In the genomic region with DNA sequence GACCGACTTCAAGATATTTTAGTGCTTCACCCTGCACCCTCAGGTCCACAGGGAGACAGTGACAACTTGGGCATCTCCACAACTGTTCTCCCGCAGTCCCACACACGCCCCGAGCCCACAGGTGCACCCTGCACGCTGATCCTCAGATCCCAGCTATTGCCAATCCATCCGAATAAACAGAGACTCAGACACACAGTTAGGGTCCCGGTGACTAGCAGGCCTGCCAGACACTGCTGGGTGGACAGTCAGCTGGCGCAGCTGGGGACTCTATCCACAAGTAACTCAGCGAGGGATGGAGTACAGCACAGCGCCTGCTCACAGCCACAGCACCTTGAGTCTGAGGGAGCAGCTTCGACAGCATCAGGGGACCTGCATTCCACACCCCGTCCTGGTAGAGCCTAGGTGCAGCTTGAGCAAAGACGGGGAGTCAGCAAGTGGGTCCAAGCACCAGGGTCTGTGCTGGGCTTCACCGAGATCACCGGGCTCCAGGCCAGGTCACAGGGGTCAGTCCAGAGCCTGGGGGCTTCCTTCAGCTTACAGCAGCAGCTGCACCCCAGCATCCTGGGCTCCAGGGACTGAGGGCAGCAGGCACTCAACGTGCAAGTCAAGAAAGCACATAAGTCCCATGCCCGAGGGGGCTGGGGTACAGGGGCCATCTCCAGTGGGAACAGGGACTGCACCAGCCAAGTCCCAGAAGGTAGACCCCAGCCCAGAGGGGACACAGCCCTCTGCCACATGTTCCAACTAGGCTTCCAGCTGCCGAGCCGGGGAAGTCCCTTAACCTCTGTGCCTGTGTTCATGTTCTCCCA, we compare ENCODE assay signal across 8 cellular contexts. TPM values are rescaled to one million over a fixed set of nuclear protein-coding genes. Genes with fewer than 3 reads are reported as not detected.
DNase-seq lines count a peak whose midpoint lies in the region; ATAC-seq, FAIRE-seq and TF ChIP-seq lines count a peak whose summit lies in the region.

No MANE protein-coding gene starts in this region.

- peak overlapping the region; percentile 61; the same call in 2 of the 3 replicates for H3K27ac ChIP-seq in K562 (ENCODE audit: extremely low read depth, low read depth, low read length)
- no peak overlapping the region for H3K27ac ChIP-seq in coronary artery

- no peak for DNase-seq in activated naive CD4-positive, alpha-beta T cell treated with anti-CD3 and anti-CD28 coated beads for 36 hours
- DNase-seq in activated naive CD4-positive, alpha-beta T cell treated with Interleukin-2 at 50 U/mL for 16 hours = no peak
- peak; percentile 40 for DNase-seq in NB4 (ENCODE audit: low read depth)
- peak in 2 of 4 experiments; percentile 36 to 58 for DNase-seq in K562 (ENCODE audit: extremely low read depth in 1 of 4, low spot score in 3 of 4)
- no peak for DNase-seq in stimulated activated effector memory CD8-positive, alpha-beta T cell treated with anti-CD3 and anti-CD28 coated beads, Interleukin-12 subunit alpha, Interleukin-12 subunit beta, amount 100 ng/mL, for 72 hours (ENCODE audit: low spot score in 2 of 2)
- no peak for DNase-seq in left ventricle myocardium superior
- DNase-seq in middle frontal gyrus (ENCODE audit: extremely low spot score, low spot score) = no peak
- no peak for DNase-seq in coronary artery (ENCODE audit: low spot score)

- TF ChIP-seq RAD21 in K562 (CRISPR knock-in tag; conservative IDR thresholded peaks at IDR 0.05 in 1 of 2, IDR thresholded peaks at IDR 0.05 in 1 of 2) = no peak

- peaks cover 31% of the 10 kb centered on the region for H3K79me2 ChIP-seq in K562 (ENCODE audit: control insufficient read depth, insufficient read depth, low read length)

- H3K27me3 ChIP-seq in K562 (ENCODE audit: control insufficient read depth in 2 of 2, insufficient read depth in 2 of 2, low read length in 2 of 2) = no peaks in the 10 kb centered on the region

- peak overlapping the region in 1 of 2 experiments; percentile 41; a peak in 2 of 4 replicates for H3K9ac ChIP-seq in K562 (ENCODE audit: insufficient read depth in 1 of 2, low read depth in 2 of 2, low read length in 2 of 2)

- peak overlapping the region; percentile 63 for H3K4me2 ChIP-seq in K562 (ENCODE audit: insufficient read depth, low read length)

- H3K4me1 Mint-ChIP-seq in activated naive CD4-positive, alpha-beta T cell treated with anti-CD3 and anti-CD28 coated beads for 36 hours (ENCODE audit: low read depth) = peaks cover 24% of the 10 kb centered on the region
- H3K4me1 Mint-ChIP-seq in stimulated activated effector memory CD8-positive, alpha-beta T cell treated with anti-CD3 and anti-CD28 coated beads, Interleukin-12 subunit alpha, Interleukin-12 subunit beta, amount 100 ng/mL, for 72 hours = peaks cover 67% of the 10 kb centered on the region

- no peak for FAIRE-seq in K562 (lab: Jason Lieb, UNC)

- no peak overlapping the region for H3K4me3 Mint-ChIP-seq in activated naive CD4-positive, alpha-beta T cell treated with anti-CD3 and anti-CD28 coated beads for 36 hours
- peak overlapping the region; percentile 9 for H3K4me3 Mint-ChIP-seq in stimulated activated effector memory CD8-positive, alpha-beta T cell treated with anti-CD3 and anti-CD28 coated beads, Interleukin-12 subunit alpha, Interleukin-12 subunit beta, amount 100 ng/mL, for 72 hours

- CTCF ChIA-PET in activated naive CD4-positive, alpha-beta T cell treated with anti-CD3 and anti-CD28 coated beads for 36 hours (lab: Charles Lee) = interaction anchor here (0.6 to 4.3 kb wide), 12 partner anchors 8 to 543 kb away, joined by 3 to 63 read pairs (median 3); a partner anchor contains a TSS
- CTCF ChIA-PET in K562 (lab: Yijun Ruan, JAX; ENCODE audit: low intra/inter-chr PET ratio) = interaction anchor here (0.6 kb wide), 1 partner anchor 141 kb away, joined by 3 read pairs; no protein-coding TSS in a partner anchor

- no peak overlapping the region for H2AFZ ChIP-seq in K562 (ENCODE audit: low read depth, low read length)

- H3K27me3 Mint-ChIP-seq in activated naive CD4-positive, alpha-beta T cell treated with anti-CD3 and anti-CD28 coated beads for 36 hours (ENCODE audit: low read depth) = no peaks in the 10 kb centered on the region

- no peaks in the 10 kb centered on the region for H3K9me3 ChIP-seq in K562 (replicated peaks; ENCODE audit: control insufficient read depth, insufficient read depth, low read depth, low read length)

- TF ChIP-seq EP300 in K562 (IDR thresholded peaks at IDR 0.05; ENCODE audit: low read length) = no peak

- ATAC-seq in K562 (peak; percentile 54), left ventricle myocardium superior (no peak)
- ATAC-seq in stimulated activated effector memory CD8-positive, alpha-beta T cell treated with anti-CD3 and anti-CD28 coated beads, Interleukin-12 subunit alpha, Interleukin-12 subunit beta, amount 100 ng/mL, for 72 hours = peak; percentile 3

- 31% methylated on average over 8 of the region's 19 CpGs for WGBS in K562 (ENCODE audit: insufficient coverage, low coverage, missing lambda C conversion rate)

- H3K4me3 ChIP-seq in NB4 (ENCODE audit: low read depth, low read length) (no peak overlapping the region), K562 (no peak overlapping the region), coronary artery (no peak overlapping the region)

- no peak for TF ChIP-seq CTCF in NB4 (IDR thresholded peaks at IDR 0.05; ENCODE audit: low read depth, low read length)
- no peak for TF ChIP-seq CTCF in K562 (IDR thresholded peaks at IDR 0.05 in 2 of 3, conservative IDR thresholded peaks at IDR 0.05 in 1 of 3; ENCODE audit: insufficient read depth in 2 of 3, low read depth in 1 of 3, low read length in 3 of 3)
- no peak for TF ChIP-seq CTCF in coronary artery (IDR thresholded peaks at IDR 0.05)

- peaks cover 51% of the 10 kb centered on the region for H3K36me3 ChIP-seq in K562 (ENCODE audit: control insufficient read depth, insufficient read depth, low read length)

- H3K4me1 ChIP-seq in K562 (replicated peaks in 1 of 2; ENCODE audit: control insufficient read depth in 2 of 2, insufficient read depth in 2 of 2, low read length in 2 of 2) = peaks cover 19 to 58% of the 10 kb centered on the region in 2 experiments; a peak in 4 of 5 replicates

- in situ Hi-C loops in K562 (cut with MboI) = no loop called here

- TF ChIP-seq POLR2A in NB4 (IDR thresholded peaks at IDR 0.05; ENCODE audit: extremely low read depth, insufficient read length) = no peak
- TF ChIP-seq POLR2A in K562 (conservative IDR thresholded peaks at IDR 0.05) = peak; percentile 81

- H3K9me1 ChIP-seq in K562 (ENCODE audit: control insufficient read depth, insufficient read depth, low read length) = peaks cover 3% of the 10 kb centered on the region

- BruUV-seq in K562 (replicated peaks; lab: Mats Ljungman, UMichigan) = no TSS peak

- intact Hi-C loops in activated naive CD4-positive, alpha-beta T cell treated with anti-CD3 and anti-CD28 coated beads for 36 hours (cut with micrococcal nuclease) = loop anchor here (1.0 to 2.0 kb wide), 2 partner anchors 71 to 140 kb away; no protein-coding TSS in a partner anchor
- intact Hi-C loops in K562 (cut with micrococcal nuclease) (loop anchor here (1.0 kb wide), 1 partner anchor 140 kb away; no protein-coding TSS in a partner anchor), left ventricle myocardium superior (cut with micrococcal nuclease) (no loop called here)

- no peaks in the 10 kb centered on the region for H3K9me3 Mint-ChIP-seq in activated naive CD4-positive, alpha-beta T cell treated with anti-CD3 and anti-CD28 coated beads for 36 hours
- no peaks in the 10 kb centered on the region for H3K9me3 Mint-ChIP-seq in stimulated activated effector memory CD8-positive, alpha-beta T cell treated with anti-CD3 and anti-CD28 coated beads, Interleukin-12 subunit alpha, Interleukin-12 subunit beta, amount 100 ng/mL, for 72 hours

- H3K27ac Mint-ChIP-seq in activated naive CD4-positive, alpha-beta T cell treated with anti-CD3 and anti-CD28 coated beads for 36 hours = peak overlapping the region; percentile 55
- peak overlapping the region; percentile 100 for H3K27ac Mint-ChIP-seq in stimulated activated effector memory CD8-positive, alpha-beta T cell treated with anti-CD3 and anti-CD28 coated beads, Interleukin-12 subunit alpha, Interleukin-12 subunit beta, amount 100 ng/mL, for 72 hours

- POLR2A ChIA-PET in K562 (lab: Yijun Ruan, JAX) = interaction anchor here (0.6 to 3.1 kb wide), 31 partner anchors 8 to 1458 kb away, joined by 3 to 27 read pairs (median 4); a partner anchor contains a TSS

- peaks cover 55% of the 10 kb centered on the region for H4K20me1 ChIP-seq in K562 (replicated peaks; ENCODE audit: control insufficient read depth, insufficient read depth, low read length)

- H3K36me3 Mint-ChIP-seq in activated naive CD4-positive, alpha-beta T cell treated with anti-CD3 and anti-CD28 coated beads for 36 hours (ENCODE audit: low read depth) = peaks cover 49% of the 10 kb centered on the region
- H3K36me3 Mint-ChIP-seq in stimulated activated effector memory CD8-positive, alpha-beta T cell treated with anti-CD3 and anti-CD28 coated beads, Interleukin-12 subunit alpha, Interleukin-12 subunit beta, amount 100 ng/mL, for 72 hours = peaks cover 96% of the 10 kb centered on the region

RNA-seq across cellular contexts. Expression of a gene that starts 7.6 kb away (rescaled TPM):
- total RNA-seq in activated naive CD4-positive, alpha-beta T cell treated with anti-CD3 and anti-CD28 coated beads for 36 hours = 1,000 to 10,000 TPM; 3,434 to 3,511 TPM
- 772 and 1,506 TPM in 2 replicates for total RNA-seq in K562 (2011; cell fraction: chromatin; rRNA removed; ENCODE audit: low replicate concordance)
- 1,570 and 1,591 TPM in 2 replicates for total RNA-seq in K562 (2011; cell fraction: nucleolus; rRNA removed)
- total RNA-seq in K562 (2011; cell fraction: nucleoplasm; rRNA removed) = 1,390 and 1,690 TPM in 2 replicates
- total RNA-seq in K562 (2014; rRNA removed) (2,245 and 2,417 TPM in 2 replicates), K562 (2014; rRNA removed; fragmentation: Illumina TruSeq; extraction: Trizol) (1,384 and 1,624 TPM in 2 replicates), K562 (2015; rRNA removed; fragmentation: Illumina TruSeq; extraction: Trizol) (1,989 and 2,037 TPM in 2 replicates), K562 (2021) (1,960 and 1,995 TPM in 2 replicates), left ventricle myocardium superior (319 TPM)
- polyA plus RNA-seq in K562 (2011; rRNA removed) (3,220 and 3,989 TPM in 2 replicates), K562 (2014; fragmentation: Illumina TruSeq; extraction: Trizol) (2,565 and 2,747 TPM in 2 replicates), K562 (2014; fragmentation: Nextera tagmentation; extraction: Ambion mirVana) (1,000 to 10,000 TPM; 3,338 to 4,066 TPM), K562 (2014; rRNA removed) (2,749 and 3,057 TPM in 2 replicates)
- polyA plus RNA-seq in K562 (2011; cell fraction: cytosol; rRNA removed) = 4,199 and 5,450 TPM in 2 replicates
- polyA plus RNA-seq in K562 (2011; cell fraction: nucleus; rRNA removed) = 2,091 and 2,598 TPM in 2 replicates
- 3,035 and 4,256 TPM in 2 replicates for polyA plus RNA-seq in K562 (2012)
- 1,664 and 1,688 TPM in 2 replicates for polyA minus RNA-seq in K562 (2011; rRNA and poly(A)+ RNA removed)
- 1,079 and 1,282 TPM in 2 replicates for polyA minus RNA-seq in K562 (2011; cell fraction: cytosol; rRNA and poly(A)+ RNA removed)
- 554 and 1,072 TPM in 2 replicates for polyA minus RNA-seq in K562 (2011; cell fraction: nucleus; rRNA and poly(A)+ RNA removed)

RNA-seq across cellular contexts. Expression of a gene that starts 38.0 kb away (rescaled TPM):
- total RNA-seq in activated naive CD4-positive, alpha-beta T cell treated with anti-CD3 and anti-CD28 coated beads for 36 hours = under 1 TPM; 0.27 to 0.29 TPM
- 9.8 and 30.7 TPM in 2 replicates for total RNA-seq in K562 (2011; cell fraction: chromatin; rRNA removed; ENCODE audit: low replicate concordance)
- total RNA-seq in K562 (2011; cell fraction: nucleolus; rRNA removed) = 20.4 and 25.8 TPM in 2 replicates
- total RNA-seq in K562 (2011; cell fraction: nucleoplasm; rRNA removed) = 17.7 and 21.5 TPM in 2 replicates
- total RNA-seq in K562 (2014; rRNA removed) (3.6 and 6.9 TPM in 2 replicates), K562 (2014; rRNA removed; fragmentation: Illumina TruSeq; extraction: Trizol) (1.4 and 2.1 TPM in 2 replicates), K562 (2015; rRNA removed; fragmentation: Illumina TruSeq; extraction: Trizol) (3.2 and 3.3 TPM in 2 replicates), K562 (2021) (12.5 and 13.6 TPM in 2 replicates), left ventricle myocardium superior (41.3 TPM)
- polyA plus RNA-seq in K562 (2011; rRNA removed) (10.6 and 16.2 TPM in 2 replicates), K562 (2014; fragmentation: Illumina TruSeq; extraction: Trizol) (5.5 and 10.0 TPM in 2 replicates), K562 (2014; fragmentation: Nextera tagmentation; extraction: Ambion mirVana) (1 to 10 TPM; 1.8 to 2.3 TPM), K562 (2014; rRNA removed) (13.7 and 15.9 TPM in 2 replicates)
- 20.6 and 62.9 TPM in 2 replicates for polyA plus RNA-seq in K562 (2011; cell fraction: cytosol; rRNA removed)
- 38.1 and 50.4 TPM in 2 replicates for polyA plus RNA-seq in K562 (2011; cell fraction: nucleus; rRNA removed)
- polyA plus RNA-seq in K562 (2012) = 11.2 and 11.6 TPM in 2 replicates
- polyA minus RNA-seq in K562 (2011; rRNA and poly(A)+ RNA removed) = 3.3 and 3.6 TPM in 2 replicates
- polyA minus RNA-seq in K562 (2011; cell fraction: cytosol; rRNA and poly(A)+ RNA removed) = 10.2 and 12.4 TPM in 2 replicates
- polyA minus RNA-seq in K562 (2011; cell fraction: nucleus; rRNA and poly(A)+ RNA removed) = 10.4 and 13.6 TPM in 2 replicates
